In the genomic region with DNA sequence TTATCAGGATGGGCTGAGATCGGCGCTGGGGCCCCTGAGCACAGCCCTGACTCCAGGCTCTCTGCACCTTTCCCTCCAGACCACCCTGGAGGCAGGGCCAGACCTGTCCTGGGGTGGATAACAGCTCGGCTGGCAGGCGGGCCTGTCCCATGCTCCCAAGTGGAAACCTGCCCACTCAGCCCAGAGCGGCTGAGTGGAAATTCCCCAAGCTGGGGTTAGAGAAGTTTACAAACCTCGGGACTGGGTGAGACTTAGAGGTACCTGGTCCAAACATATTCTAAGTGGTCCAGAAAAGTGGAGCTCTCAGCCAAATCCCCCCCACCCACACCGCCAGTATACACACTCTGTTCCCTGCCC, we compare ENCODE assay signal across 14 cellular contexts. TPM values are rescaled to one million over a fixed set of nuclear protein-coding genes. Genes with fewer than 3 reads are reported as not detected.
A peak's percentile ranks its signal among the peaks of the same experiment; 100 is the strongest.
DNase-seq lines count a peak whose midpoint lies in the region; ATAC-seq and TF ChIP-seq lines count a peak whose summit lies in the region.
"Had no signal": no experiment of that assay in that cellular context is flagged by ENCODE, and none has a peak within 500 bp of the region (broad histone marks: within the 10 kb centered on the region; RNA-seq: fewer than 3 reads in every experiment).

No MANE protein-coding gene starts in this region.

- no peak overlapping the region for H3K4me2 ChIP-seq in PC-3 (ENCODE audit: low read length)

- no peak for DNase-seq in CD4-positive, CD25-positive, alpha-beta regulatory T cell
- peak; percentile 31 for DNase-seq in endodermal cell
- DNase-seq in sigmoid colon, result peak; percentile 66
- no peak for DNase-seq in PC-3
- DNase-seq in stimulated activated CD4-positive, alpha-beta T cell treated with anti-CD3 and anti-CD28 coated beads, Interleukin-2, amount 100 ng/mL, for 48 hours, result no peak
- DNase-seq in CD4-positive, alpha-beta T cell, result no peak
- DNase-seq: occipital lobe had no signal

- no peaks in the 10 kb centered on the region for H3F3A ChIP-seq in PC-3 (ENCODE audit: low read length, unreplicated experiment)

- no peaks in the 10 kb centered on the region for H3K36me3 ChIP-seq in CD4-positive, CD25-positive, alpha-beta regulatory T cell (ENCODE audit: control insufficient read depth, insufficient read depth, low read length)
- H3K36me3 ChIP-seq in endodermal cell (ENCODE audit: control insufficient read depth, insufficient read depth, low read length) (no peaks in the 10 kb centered on the region), sigmoid colon (peaks cover 0 to 11% (median 0%) of the 10 kb centered on the region in 4 donors), PC-3 (ENCODE audit: low read depth, low read length) (no peaks in the 10 kb centered on the region)
- H3K36me3 ChIP-seq: SJCRH30, WERI-Rb-1 had no signal

- no peak overlapping the region for H2AFZ ChIP-seq in PC-3 (ENCODE audit: low read length)

- no peak for TF ChIP-seq EP300 in sigmoid colon (IDR thresholded peaks at IDR 0.05)

- POLR2A ChIA-PET in PC-3 (lab: Charles Lee; ENCODE audit: unreplicated experiment), result no interaction called here
- POLR2A ChIA-PET in CD4-positive, alpha-beta T cell (lab: Charles Lee), result no interaction called here

- 89 to 96% methylated on average over 4 to 7 of the region's 7 CpGs for WGBS in endodermal cell (ENCODE audit: insufficient coverage in 1 of 2, insufficient read length in 1 of 2), 2 experiments
- WGBS in sigmoid colon, 2 donors, result 74 to 80% methylated on average over 7 of the region's 7 CpGs

- no peak overlapping the region for H3K4me3 Mint-ChIP-seq in CD4-positive, CD25-positive, alpha-beta regulatory T cell
- H3K4me3 Mint-ChIP-seq in endodermal cell, result no peak overlapping the region
- H3K4me3 Mint-ChIP-seq in CD4-positive, alpha-beta T cell, result no peak overlapping the region

- ATAC-seq in CD4-positive, CD25-positive, alpha-beta regulatory T cell (ENCODE audit: low read depth in 2 of 2), result no peak
- ATAC-seq in HG03045 (IDR thresholded peaks at IDR 0.05; ENCODE audit: unreplicated experiment) (peak; percentile 8), PC-3 (no peak), GM19035 (IDR thresholded peaks at IDR 0.05; ENCODE audit: unreplicated experiment) (no peak)
- no peak for ATAC-seq in CD4-positive, alpha-beta T cell (ENCODE audit: poor library complexity)

- no peaks in the 10 kb centered on the region for H3K27me3 Mint-ChIP-seq in CD4-positive, CD25-positive, alpha-beta regulatory T cell
- peaks cover 7% of the 10 kb centered on the region for H3K27me3 Mint-ChIP-seq in endodermal cell (ENCODE audit: insufficient read depth)
- no peaks in the 10 kb centered on the region for H3K27me3 Mint-ChIP-seq in CD4-positive, alpha-beta T cell
- H3K27me3 Mint-ChIP-seq: activated naive CD4-positive, alpha-beta T cell treated with anti-CD3 and anti-CD28 coated beads, Interleukin-2, amount 50 U/mL, for 24 hours had no signal

- no TSS peak for BruUV-seq in PC-3 (replicated peaks; lab: Mats Ljungman, UMichigan)

- no peaks in the 10 kb centered on the region for H3K9me3 Mint-ChIP-seq in CD4-positive, CD25-positive, alpha-beta regulatory T cell
- no peaks in the 10 kb centered on the region for H3K9me3 Mint-ChIP-seq in endodermal cell
- H3K9me3 Mint-ChIP-seq in CD4-positive, alpha-beta T cell, result no peaks in the 10 kb centered on the region
- H3K9me3 Mint-ChIP-seq: activated naive CD4-positive, alpha-beta T cell treated with anti-CD3 and anti-CD28 coated beads, Interleukin-2, amount 50 U/mL, for 24 hours had no signal

- peak overlapping the region in 2 of 3 donors; percentile 31 to 38 for H3K27ac Mint-ChIP-seq in CD4-positive, CD25-positive, alpha-beta regulatory T cell
- no peak overlapping the region for H3K27ac Mint-ChIP-seq in endodermal cell
- no peak overlapping the region for H3K27ac Mint-ChIP-seq in CD4-positive, alpha-beta T cell

- no peaks in the 10 kb centered on the region for H3K9me3 ChIP-seq in CD4-positive, CD25-positive, alpha-beta regulatory T cell (ENCODE audit: control insufficient read depth in 2 of 2, low read length in 2 of 2)
- H3K9me3 ChIP-seq in endodermal cell (ENCODE audit: control insufficient read depth, low read length), result no peaks in the 10 kb centered on the region
- H3K9me3 ChIP-seq in sigmoid colon, result no peaks in the 10 kb centered on the region
- no peaks in the 10 kb centered on the region for H3K9me3 ChIP-seq in PC-3 (ENCODE audit: low read length)
- no peaks in the 10 kb centered on the region for H3K9me3 ChIP-seq in CD4-positive, alpha-beta T cell (ENCODE audit: control insufficient read depth, low read length)
- H3K9me3 ChIP-seq: Caco-2, SJCRH30 had no signal

- H3K27me3 ChIP-seq in CD4-positive, CD25-positive, alpha-beta regulatory T cell (ENCODE audit: control insufficient read depth, insufficient read depth, low read length), result no peaks in the 10 kb centered on the region
- no peaks in the 10 kb centered on the region for H3K27me3 ChIP-seq in endodermal cell (ENCODE audit: control insufficient read depth, insufficient read depth, low read length, poor library complexity, severe bottlenecking)
- peaks cover 0 to 20% (median 0%) of the 10 kb centered on the region in 3 donors for H3K27me3 ChIP-seq in sigmoid colon
- H3K27me3 ChIP-seq in PC-3 (ENCODE audit: low read length), result peaks cover 78% of the 10 kb centered on the region
- H3K27me3 ChIP-seq in CD4-positive, alpha-beta T cell (ENCODE audit: control insufficient read depth, insufficient read depth, low read length), result no peaks in the 10 kb centered on the region
- H3K27me3 ChIP-seq: SJCRH30 had no signal

- peaks cover 41% of the 10 kb centered on the region for H3K4me1 ChIP-seq in CD4-positive, CD25-positive, alpha-beta regulatory T cell (ENCODE audit: control insufficient read depth, insufficient read depth, low read length, poor library complexity, severe bottlenecking)
- H3K4me1 ChIP-seq in endodermal cell (ENCODE audit: control insufficient read depth, insufficient read depth, low read length), result no peaks in the 10 kb centered on the region
- peaks cover 0 to 49% (median 20%) of the 10 kb centered on the region in 4 donors for H3K4me1 ChIP-seq in sigmoid colon
- H3K4me1 ChIP-seq in PC-3 (ENCODE audit: insufficient read depth, low read length), result peaks cover 8% of the 10 kb centered on the region

- H3K9ac ChIP-seq in endodermal cell (ENCODE audit: extremely low read depth, low read length, poor library complexity, severe bottlenecking), result no peak overlapping the region
- H3K9ac ChIP-seq in PC-3 (ENCODE audit: low read length), result no peak overlapping the region

- TF ChIP-seq POLR2A in sigmoid colon (IDR thresholded peaks at IDR 0.05), result no peak

- no peaks in the 10 kb centered on the region for H3K36me3 Mint-ChIP-seq in CD4-positive, CD25-positive, alpha-beta regulatory T cell
- no peaks in the 10 kb centered on the region for H3K36me3 Mint-ChIP-seq in endodermal cell (ENCODE audit: low read depth)
- no peaks in the 10 kb centered on the region for H3K36me3 Mint-ChIP-seq in CD4-positive, alpha-beta T cell (ENCODE audit: low read depth)
- H3K36me3 Mint-ChIP-seq: activated naive CD4-positive, alpha-beta T cell treated with anti-CD3 and anti-CD28 coated beads, Interleukin-2, amount 50 U/mL, for 24 hours had no signal

- H3K4me1 Mint-ChIP-seq in CD4-positive, CD25-positive, alpha-beta regulatory T cell, result peaks cover 0 to 71% (median 26%) of the 10 kb centered on the region in 4 donors
- H3K4me1 Mint-ChIP-seq in endodermal cell, result peaks cover 28% of the 10 kb centered on the region
- peaks cover 49% of the 10 kb centered on the region for H3K4me1 Mint-ChIP-seq in CD4-positive, alpha-beta T cell (ENCODE audit: low read depth)

- H3K27ac ChIP-seq in CD4-positive, CD25-positive, alpha-beta regulatory T cell (ENCODE audit: insufficient read depth, low read length, poor library complexity, severe bottlenecking), result no peak overlapping the region
- no peak overlapping the region for H3K27ac ChIP-seq in endodermal cell (ENCODE audit: low read depth, low read length)
- peak overlapping the region; percentile 40 to 62 (median 50) for H3K27ac ChIP-seq in sigmoid colon
- no peak overlapping the region for H3K27ac ChIP-seq in PC-3 (ENCODE audit: low read length)
- H3K27ac ChIP-seq in CD4-positive, alpha-beta T cell (ENCODE audit: low read depth, low read length), result no peak overlapping the region
- H3K27ac ChIP-seq: WERI-Rb-1 had no signal

- CTCF ChIA-PET in PC-3 (lab: Charles Lee), result no interaction called here
- CTCF ChIA-PET in CD4-positive, alpha-beta T cell (lab: Charles Lee), result interaction anchor here (4.5 kb wide), 1 partner anchor 12 kb away, joined by 18 read pairs; no protein-coding TSS in a partner anchor

- no peaks in the 10 kb centered on the region for H3K79me2 ChIP-seq in PC-3 (ENCODE audit: low read length)

- TF ChIP-seq CTCF in endodermal cell (conservative IDR thresholded peaks at IDR 0.05) (no peak), sigmoid colon (IDR thresholded peaks at IDR 0.05) (no peak), PC-3 (conservative IDR thresholded peaks at IDR 0.05; ENCODE audit: low read depth, low read length) (no peak)
- TF ChIP-seq CTCF in CD4-positive, alpha-beta T cell (IDR thresholded peaks at IDR 0.05), result no peak

- no peaks in the 10 kb centered on the region for H4K20me1 ChIP-seq in PC-3 (ENCODE audit: low read length)

- no peaks in the 10 kb centered on the region for H3K9me2 ChIP-seq in PC-3 (replicated peaks; ENCODE audit: low read length)

- H3K4me3 ChIP-seq in CD4-positive, CD25-positive, alpha-beta regulatory T cell (ENCODE audit: low read depth, low read length), result no peak overlapping the region
- H3K4me3 ChIP-seq in endodermal cell (ENCODE audit: low read length) (no peak overlapping the region), sigmoid colon (no peak overlapping the region), PC-3 (ENCODE audit: low read length) (no peak overlapping the region)
- H3K4me3 ChIP-seq: coronary artery, SJCRH30 had no signal

- intact Hi-C loops in sigmoid colon (cut with DNase I) (no loop called here), PC-3 (cut with micrococcal nuclease) (no loop called here)
- intact Hi-C loops in CD4-positive, alpha-beta T cell (cut with DNase I, micrococcal nuclease), result no loop called here

RNA-seq across cellular contexts. Expression of a gene that starts 4.8 kb away (rescaled TPM):
- total RNA-seq in CD4-positive, CD25-positive, alpha-beta regulatory T cell, result 4.0 TPM
- polyA plus RNA-seq in CD4-positive, CD25-positive, alpha-beta regulatory T cell, result 10 to 100 TPM; 35.5 to 88.9 (median 72.3) TPM
- total RNA-seq in endodermal cell, result 1 to 10 TPM; 3.0 TPM
- 1.0 TPM for polyA plus RNA-seq in endodermal cell (2013, experiment 1 of 2)
- 1.3 TPM for polyA plus RNA-seq in endodermal cell (2013, experiment 2 of 2)
- total RNA-seq in sigmoid colon, result 1 to 10 TPM; 3.2 to 6.6 (median 4.4) TPM
- 1 to 10 TPM in 2 of 3 donors, not detected in 1; 3.6 to 4.2 TPM for polyA plus RNA-seq in sigmoid colon
- not detected in 2 replicates for total RNA-seq in PC-3 (2014; rRNA removed)
- total RNA-seq in CD4-positive, alpha-beta T cell, result 1 to 10 TPM; 1.7 to 2.1 TPM

RNA-seq across cellular contexts. Expression of a gene that starts 32.3 kb away (rescaled TPM):
- total RNA-seq in CD4-positive, CD25-positive, alpha-beta regulatory T cell, result 1.6 TPM
- polyA plus RNA-seq in CD4-positive, CD25-positive, alpha-beta regulatory T cell, result under 1 TPM in 3 of 4 donors, not detected in 1; 0.08 to 0.34 (median 0.25) TPM
- total RNA-seq in endodermal cell (10 to 100 TPM in 1 of 2 donors, 1 to 10 TPM in 1; 5.6 to 10.9 TPM), sigmoid colon (1 to 10 TPM; 1.1 to 7.5 (median 2.2) TPM), PC-3 (2014; rRNA removed) (not detected in 2 replicates)
- polyA plus RNA-seq in endodermal cell (2013, experiment 1 of 2), result 1.4 TPM
- 0.50 TPM for polyA plus RNA-seq in endodermal cell (2013, experiment 2 of 2)
- polyA plus RNA-seq in sigmoid colon, result 1 to 10 TPM in 1 of 3 donors, under 1 TPM in 2; under 0.01 to 1.2 (median 0.23) TPM
- under 1 TPM; 0.22 to 0.61 TPM for total RNA-seq in CD4-positive, alpha-beta T cell
- total RNA-seq: Caco-2, SJCRH30 had no signal

RNA-seq across cellular contexts. Expression of a gene that starts 47.1 kb away (rescaled TPM):
- not detected for total RNA-seq in CD4-positive, CD25-positive, alpha-beta regulatory T cell
- polyA plus RNA-seq in CD4-positive, CD25-positive, alpha-beta regulatory T cell, result not detected
- total RNA-seq in endodermal cell (10 to 100 TPM; 54.1 to 61.8 TPM), sigmoid colon (100 to 1,000 TPM; 243 to 305 (median 271) TPM), PC-3 (2014; rRNA removed) (not detected in 2 replicates)
- polyA plus RNA-seq in endodermal cell (2013, experiment 1 of 2), result 197 TPM
- 184 TPM for polyA plus RNA-seq in endodermal cell (2013, experiment 2 of 2)
- 10 to 100 TPM; 12.3 to 46.4 (median 31.2) TPM for polyA plus RNA-seq in sigmoid colon
- total RNA-seq in CD4-positive, alpha-beta T cell, result not detected

Comparison
In these comparisons a context has a peak if more than half of its experiments do, and no peak if none do; other contexts are left out.
1. DNase-seq: peak in endodermal cell (single experiment) and sigmoid colon (single experiment); none in CD4-positive, CD25-positive, alpha-beta regulatory T cell (0 of 3), PC-3 (single experiment), stimulated activated CD4-positive, alpha-beta T cell treated with anti-CD3 and anti-CD28 coated beads, Interleukin-2, amount 100 ng/mL, for 48 hours (0 of 2) and CD4-positive, alpha-beta T cell (0 of 10).
2. H3K27ac ChIP-seq: peak in sigmoid colon (4 of 4); none in CD4-positive, CD25-positive, alpha-beta regulatory T cell (single experiment), endodermal cell (single experiment), PC-3 (single experiment) and CD4-positive, alpha-beta T cell (single experiment).
3. H3K27ac Mint-ChIP-seq: peak in CD4-positive, CD25-positive, alpha-beta regulatory T cell (2 of 3); none in endodermal cell (single experiment) and CD4-positive, alpha-beta T cell (single experiment).
4. RNA of a gene that starts 47.1 kb away (total RNA-seq): 243 to 305 TPM in sigmoid colon and 54.1 to 61.8 TPM in endodermal cell; not detected in CD4-positive, alpha-beta T cell, not detected in CD4-positive, CD25-positive, alpha-beta regulatory T cell (single experiment) and not detected in PC-3; every median in the first group is over 10 times any median in the second.